ENCODE assay signal across 27 cellular contexts in the genomic region with DNA sequence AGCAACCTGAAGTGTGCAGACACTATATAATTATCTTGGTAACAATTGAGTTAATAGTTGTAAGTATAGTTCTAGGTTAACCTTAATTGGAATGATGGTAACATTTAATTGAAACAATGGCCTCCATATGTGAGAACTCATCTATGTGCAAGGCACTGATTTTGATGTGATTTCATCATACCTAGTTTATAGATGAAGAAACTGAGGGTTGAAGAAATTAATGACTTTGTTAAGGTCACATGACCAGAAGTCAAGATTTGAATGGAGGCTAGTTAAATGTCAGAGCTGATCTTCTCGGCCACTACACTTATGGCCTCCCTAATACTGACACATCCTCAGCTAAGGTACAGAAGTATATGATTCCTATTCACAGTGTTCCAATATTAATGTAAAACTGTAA.
"Had no signal": no experiment of that assay in that cellular context is flagged by ENCODE, and none has a peak within 500 bp of the region (broad histone marks: within the 10 kb centered on the region; RNA-seq: fewer than 3 reads in every experiment).

No MANE protein-coding gene starts in this region.

- H3K4me3 ChIP-seq: stomach, suprapubic skin, testis, thoracic aorta, thyroid gland, tibial artery, tibial nerve, transverse colon, upper lobe of left lung, upper lobe of right lung, uterus, vagina had no signal

- H3K27me3 ChIP-seq: stomach, suprapubic skin, testis, thyroid gland, tibial artery, tibial nerve, transverse colon, upper lobe of left lung, upper lobe of right lung, uterus, vagina had no signal

- FAIRE-seq: urothelium cell line had no signal

- ATAC-seq: stimulated activated effector memory CD8-positive, alpha-beta T cell treated with anti-CD3 and anti-CD28 coated beads, Interleukin-12 subunit alpha, Interleukin-12 subunit beta, amount 100 ng/mL, for 72 hours; stimulated activated memory B cell treated with anti-CD40 and anti-IgM and Interleukin-4, amounts not matched to agents 10 μg/mL and 1 μg/mL and 100 μg/mL, for 72 hours; stimulated activated naive B cell treated with anti-CD40 and anti-IgM and Interleukin-4, amounts not matched to agents 10 μg/mL and 1 μg/mL and 100 μg/mL, for 72 hours; stimulated activated naive CD8-positive, alpha-beta T cell treated with anti-CD3 and anti-CD28 coated beads, Interleukin-15, amount 100 ng/mL, for 72 hours; stimulated activated naive CD8-positive, alpha-beta T cell treated with anti-CD3 and anti-CD28 coated beads, Interleukin-15, Interleukin-2, amounts not matched to agents 100 U/mL and 50 U/mL, for 24 hours; upper lobe of right lung had no signal

- H3K36me3 ChIP-seq: stomach, suprapubic skin, thoracic aorta, thyroid gland, tibial artery, tibial nerve, transverse colon, upper lobe of left lung, upper lobe of right lung, uterus, vagina had no signal

- H3K9me3 ChIP-seq: stomach, suprapubic skin, testis, thoracic aorta, thyroid gland, tibial artery, tibial nerve, transverse colon, upper lobe of left lung, upper lobe of right lung, uterus, vagina had no signal

- DNase-seq: stimulated activated CD4-positive, alpha-beta T cell treated with anti-CD3 and anti-CD28 coated beads, Interleukin-2, amount 100 ng/mL, for 48 hours; stimulated activated CD4-positive, alpha-beta T cell treated with anti-CD3 and anti-CD28 coated beads, Interleukin-4, amount 100 ng/mL, for 1 hour; stimulated activated CD4-positive, alpha-beta T cell treated with anti-CD3 and anti-CD28 coated beads, Interleukin-4, amount 100 ng/mL, for 24 hours; stimulated activated CD4-positive, alpha-beta T cell treated with anti-CD3 and anti-CD28 coated beads, Interleukin-4, amount 100 ng/mL, for 4 hours; stimulated activated CD8-positive, alpha-beta memory T cell treated with anti-CD3 and anti-CD28 coated beads, Interleukin-4, amount 100 ng/mL, for 48 hours; stimulated activated naive B cell treated with anti-CD40 and anti-IgM and Interleukin-4, amounts not matched to agents 10 μg/mL and 1 μg/mL and 100 μg/mL, for 72 hours; stimulated activated naive CD4-positive, alpha-beta T cell; stimulated activated naive CD4-positive, alpha-beta T cell treated with Interleukin-2 at 50 U/mL for 16 hours; stimulated activated naive CD8-positive, alpha-beta T cell treated with anti-CD3 and anti-CD28 coated beads, Interleukin-15, amount 100 ng/mL, for 72 hours; stimulated activated naive CD8-positive, alpha-beta T cell treated with anti-CD3 and anti-CD28 coated beads, Interleukin-15, Interleukin-2, amounts not matched to agents 100 U/mL and 50 U/mL, for 24 hours; stomach; substantia nigra; testis; thyroid gland; tibial artery; transverse colon; trophoblast cell; upper lobe of left lung; upper lobe of right lung; uterus had no signal

- H3K27ac ChIP-seq: stomach, suprapubic skin, testis, thoracic aorta, thyroid gland, tibial artery, tibial nerve, transverse colon, upper lobe of left lung, upper lobe of right lung, uterus, vagina had no signal

- H3K4me1 ChIP-seq: suprapubic skin, testis, thyroid gland, tibial artery, tibial nerve, transverse colon, upper lobe of left lung, upper lobe of right lung, uterus, vagina had no signal
